In the genomic region with DNA sequence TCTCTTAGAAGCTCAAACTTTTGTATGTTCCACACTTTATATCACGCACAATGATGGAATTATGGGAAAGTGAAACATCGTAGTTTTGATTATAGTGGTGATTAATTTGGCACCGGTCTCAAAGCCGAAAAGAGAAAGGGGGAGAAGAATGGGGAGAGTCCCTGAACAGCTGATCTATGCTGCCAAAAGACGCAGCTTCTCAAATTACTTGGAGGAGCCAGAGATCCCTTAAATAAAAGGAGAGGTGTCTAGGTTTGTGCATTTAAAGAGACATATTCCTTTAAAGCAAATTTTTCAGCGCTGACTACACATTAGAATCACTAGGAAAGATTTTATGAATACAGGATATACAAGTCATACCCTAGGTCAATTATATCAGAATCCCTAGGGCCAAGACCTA, we compare ENCODE assay signal across 20 cellular contexts.
"Had no signal": no experiment of that assay in that cellular context is flagged by ENCODE, and none has a peak within 500 bp of the region (broad histone marks: within the 10 kb centered on the region; RNA-seq: fewer than 3 reads in every experiment).

No MANE protein-coding gene starts in this region.

- H3K27me3 ChIP-seq: colonic mucosa, heart left ventricle, pancreas, right lobe of liver, spleen, tibial nerve, upper lobe of right lung, vagina had no signal

- H3K27ac ChIP-seq: colonic mucosa, heart left ventricle, pancreas, prostate gland, right lobe of liver, spleen, tibial nerve, upper lobe of right lung, vagina had no signal

- H3K36me3 ChIP-seq: colonic mucosa, heart left ventricle, pancreas, prostate gland, right lobe of liver, spleen, tibial nerve, upper lobe of right lung, vagina had no signal

- ATAC-seq: heart left ventricle; naive thymus-derived CD8-positive, alpha-beta T cell; pancreas; right lobe of liver; stimulated activated memory B cell treated with anti-CD40 and anti-IgM and Interleukin-4, amounts not matched to agents 10 μg/mL and 1 μg/mL and 100 μg/mL, for 72 hours; upper lobe of right lung had no signal

- H3K4me1 ChIP-seq: colonic mucosa, pancreas, prostate gland, right lobe of liver, spleen, upper lobe of right lung, vagina had no signal

- H3K4me3 ChIP-seq: colonic mucosa, heart left ventricle, pancreas, prostate gland, right lobe of liver, spleen, tibial nerve, upper lobe of right lung, vagina had no signal

- DNase-seq: colonic mucosa; dermis blood vessel endothelial cell; erythroblast; heart left ventricle; hippocampal formation; mesendoderm; naive thymus-derived CD8-positive, alpha-beta T cell; nucleus accumbens; pancreas; retina; right lobe of liver; spleen; stimulated activated CD4-positive, alpha-beta T cell treated with anti-CD3 and anti-CD28 coated beads, Interleukin-15, amount 100 ng/mL, for 24 hours; stimulated activated CD4-positive, alpha-beta T cell treated with anti-CD3 and anti-CD28 coated beads, Interleukin-1b, Interleukin-23, amount 100 ng/mL, for 48 hours; stimulated activated CD4-positive, alpha-beta T cell treated with anti-CD3 and anti-CD28 coated beads, Interleukin-4, amount 100 ng/mL, for 24 hours; upper lobe of right lung had no signal

- H3K9me3 ChIP-seq: colonic mucosa, heart left ventricle, pancreas, prostate gland, right lobe of liver, spleen, tibial nerve, upper lobe of right lung, vagina had no signal
